Comparison of ENCODE assay signal across 16 cellular contexts in the genomic region with DNA sequence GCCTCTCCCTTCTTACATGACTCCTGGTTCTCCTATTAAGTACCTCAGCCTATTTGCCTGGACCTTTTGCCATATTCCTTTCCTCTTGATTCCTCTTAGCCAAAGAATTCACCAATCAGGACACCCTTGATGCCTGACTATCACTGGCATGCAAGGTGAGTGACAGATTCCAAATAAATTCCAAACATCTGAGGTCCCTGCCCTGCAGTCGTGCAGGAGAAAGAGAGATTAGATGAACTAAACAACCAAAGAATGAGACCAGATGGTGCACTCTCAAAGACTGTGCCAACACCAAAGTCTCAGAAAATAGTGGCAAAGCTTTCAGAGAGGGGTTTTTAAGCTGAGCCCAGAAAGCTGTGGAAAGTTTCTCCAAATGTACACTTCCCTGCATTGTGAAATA. TPM values are rescaled to one million over a fixed set of nuclear protein-coding genes. Genes with fewer than 3 reads are reported as not detected.
"Had no signal": no experiment of that assay in that cellular context is flagged by ENCODE, and none has a peak within 500 bp of the region (broad histone marks: within the 10 kb centered on the region; RNA-seq: fewer than 3 reads in every experiment).

No MANE protein-coding gene starts in this region.

- H3K9me3 ChIP-seq: suprapubic skin, upper lobe of right lung had no signal

- H3K4me3 ChIP-seq: esophagus muscularis mucosa, suprapubic skin, upper lobe of right lung had no signal

- H3K27ac ChIP-seq: esophagus muscularis mucosa, suprapubic skin, upper lobe of right lung had no signal

- H3K36me3 ChIP-seq: esophagus muscularis mucosa, suprapubic skin, upper lobe of right lung had no signal

- ATAC-seq: activated T-helper 17 cell treated with anti-CD3 and anti-CD28 coated beads, Interleukin-2, amount 50 U/mL, for 72 hours; natural killer cell; stimulated activated naive CD8-positive, alpha-beta T cell treated with anti-CD3 and anti-CD28 coated beads, Interleukin-15, Interleukin-2, amounts not matched to agents 100 U/mL and 50 U/mL, for 24 hours; T-helper 17 cell; upper lobe of right lung had no signal

- H3K27me3 ChIP-seq: suprapubic skin, upper lobe of right lung had no signal

- H3K4me1 ChIP-seq: esophagus muscularis mucosa, suprapubic skin, upper lobe of right lung had no signal

- DNase-seq: activated B cell treated with CpG ODN at 0.5 μM for 24 hours; activated CD4-positive, alpha-beta T cell treated with anti-CD3 and anti-CD28 coated beads, Interleukin-2, amount 10 ng/mL, durations not matched to agents 7 days and 5 days; activated naive CD4-positive, alpha-beta T cell treated with anti-CD3 and anti-CD28 coated beads for 36 hours; activated T-cell treated with anti-CD3 and anti-CD28 coated beads for 4 hours; dermis blood vessel endothelial cell; natural killer cell; stimulated activated CD4-positive, alpha-beta T cell treated with anti-CD3 and anti-CD28 coated beads, Interleukin-4, amount 100 ng/mL, for 1 hour; stimulated activated CD8-positive, alpha-beta memory T cell treated with anti-CD3 and anti-CD28 coated beads, Interleukin-4, amount 100 ng/mL, for 48 hours; stimulated activated naive CD8-positive, alpha-beta T cell treated with anti-CD3 and anti-CD28 coated beads, Interleukin-15, Interleukin-2, amounts not matched to agents 100 U/mL and 50 U/mL, for 24 hours; T-helper 17 cell; upper lobe of right lung had no signal

RNA-seq across cellular contexts. Expression of a gene that starts 4.0 kb away (rescaled TPM):
- total RNA-seq: mucosa of gallbladder, osteocyte had no signal
